In genomic region chr3:15097889-15098288, GRCh38 we compare ENCODE assay signal across 8 cellular contexts.
DNase-seq lines count a peak whose midpoint lies in the region; ATAC-seq, FAIRE-seq and TF ChIP-seq lines count a peak whose summit lies in the region.

No MANE protein-coding gene starts in this region.

- ATAC-seq in GM19467 (IDR thresholded peaks at IDR 0.05; ENCODE audit: unreplicated experiment) = no peak

- DNase-seq in GM19239 (ENCODE audit: insufficient read length, low spot score) (no peak), SIG-M5 (lab: John Stamatoyannopoulos, UW) (peak; percentile 36), choroid plexus epithelial cell (ENCODE audit: low read depth) (peak; percentile 10), NCI-H446 (lab: John Stamatoyannopoulos, UW) (no peak), D721Med (ENCODE audit: insufficient read length, low spot score) (no peak), NCI-H345 treated with DMSO at 0.1 percent for 48 hours (lab: John Stamatoyannopoulos, UW; ENCODE audit: unreplicated experiment) (no peak)

- no peaks in the 10 kb centered on the region for H3K27me3 Mint-ChIP-seq in nephron (ENCODE audit: low read depth)

- peak overlapping the region; percentile 99 for H3K4me3 ChIP-seq in choroid plexus epithelial cell (ENCODE audit: low read depth, low read length)

- peak; percentile 53 for FAIRE-seq in GM19239 (lab: Jason Lieb, UNC)
- no peak for FAIRE-seq in D721Med (lab: Jason Lieb, UNC)

- H3K4me1 Mint-ChIP-seq in nephron = peaks cover 21% of the 10 kb centered on the region

- peak overlapping the region; percentile 66 to 89 (median 88) for H3K27ac Mint-ChIP-seq in nephron

- peaks cover 25% of the 10 kb centered on the region for H3K36me3 Mint-ChIP-seq in nephron (ENCODE audit: low read depth)

- no peaks in the 10 kb centered on the region for H3K9me3 Mint-ChIP-seq in nephron

- TF ChIP-seq CTCF in choroid plexus epithelial cell (conservative IDR thresholded peaks at IDR 0.05; ENCODE audit: low read depth, low read length) (no peak), nephron (IDR thresholded peaks at IDR 0.05; ENCODE audit: unreplicated experiment in 3 of 3) (no peak), D721Med (IDR thresholded peaks at IDR 0.05; ENCODE audit: insufficient read depth, missing control alignments) (no peak)

- peak overlapping the region; percentile 95 to 99 (median 99) for H3K4me3 Mint-ChIP-seq in nephron

Comparison
In these comparisons a context has a peak if more than half of its experiments do, and no peak if none do; other contexts are left out.
1. DNase-seq: peak in SIG-M5 (single experiment) and choroid plexus epithelial cell (single experiment); none in GM19239 (single experiment), NCI-H446 (0 of 2), D721Med (single experiment) and NCI-H345 treated with DMSO at 0.1 percent for 48 hours (single experiment).